In the genomic region with DNA sequence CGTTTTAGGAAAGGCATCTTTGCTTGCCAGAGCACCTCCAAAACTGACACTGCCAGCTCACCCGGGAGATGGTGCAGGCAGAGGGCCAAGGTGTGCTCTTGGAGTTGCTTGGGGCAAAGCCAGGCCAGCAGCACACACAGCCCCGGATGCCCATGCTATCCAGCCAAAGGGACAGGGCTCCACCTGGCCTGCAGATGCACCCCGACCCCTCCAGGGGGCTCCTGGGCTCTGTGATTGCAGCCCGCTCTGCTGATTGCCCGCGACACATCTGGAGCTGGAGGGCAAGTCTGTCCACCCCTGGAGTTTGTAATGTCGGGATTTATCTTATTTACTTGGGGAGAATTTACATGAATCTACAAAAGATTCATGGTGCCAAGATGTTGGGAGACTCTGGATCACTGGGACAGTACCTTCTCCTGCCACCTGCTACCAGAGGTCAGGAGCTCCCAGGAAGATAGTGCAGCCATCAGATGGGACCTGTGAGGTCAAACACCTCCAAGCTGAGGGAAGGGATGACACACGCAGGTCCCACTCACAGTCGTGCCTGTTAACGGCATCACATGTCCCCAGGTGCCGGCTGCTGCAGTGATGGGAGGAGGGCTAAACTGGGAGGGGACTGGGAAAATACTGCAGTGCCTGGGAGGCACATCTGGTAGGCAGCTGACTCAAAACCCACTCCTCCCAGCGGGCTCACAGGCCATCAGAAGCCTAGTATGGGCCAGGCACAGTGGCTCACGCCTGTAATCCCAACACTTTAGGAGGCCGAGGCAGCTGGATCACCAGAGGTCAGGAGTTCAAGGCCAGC, we compare ENCODE assay signal across 9 cellular contexts. TPM values are rescaled to one million over a fixed set of nuclear protein-coding genes. Genes with fewer than 3 reads are reported as not detected.
DNase-seq lines count a peak whose midpoint lies in the region; ATAC-seq and TF ChIP-seq lines count a peak whose summit lies in the region.
"Had no signal": no experiment of that assay in that cellular context is flagged by ENCODE, and none has a peak within 500 bp of the region (broad histone marks: within the 10 kb centered on the region; RNA-seq: fewer than 3 reads in every experiment).

No MANE protein-coding gene starts in this region.

- DNase-seq in CD4-positive, alpha-beta T cell = peak in 9 of 10 experiments; percentile 32 to 56 (median 39)
- DNase-seq in HFF-Myc (ENCODE audit: extremely low read depth, low read depth) (no peak), UCSD-AML1 (lab: John Stamatoyannopoulos, UW; ENCODE audit: unreplicated experiment) (peak; percentile 47), endodermal cell (peak; percentile 96), mesenteric fat pad (ENCODE audit: low spot score) (no peak), NCI-H345 (lab: John Stamatoyannopoulos, UW) (no peak)

- H3K36me3 ChIP-seq in endodermal cell (ENCODE audit: control insufficient read depth, insufficient read depth, low read length) (no peaks in the 10 kb centered on the region), neural cell (ENCODE audit: insufficient read depth, low read length) (no peaks in the 10 kb centered on the region)

- H4K20me1 ChIP-seq in neural cell (ENCODE audit: insufficient read depth) = no peaks in the 10 kb centered on the region

- no peak overlapping the region for H3K27ac ChIP-seq in CD4-positive, alpha-beta T cell (ENCODE audit: low read depth, low read length)
- H3K27ac ChIP-seq in endodermal cell (ENCODE audit: low read depth, low read length) = no peak overlapping the region
- no peak overlapping the region for H3K27ac ChIP-seq in neural cell (ENCODE audit: low read length)

- no peaks in the 10 kb centered on the region for H3K9me3 ChIP-seq in CD4-positive, alpha-beta T cell (ENCODE audit: control insufficient read depth, low read length)
- H3K9me3 ChIP-seq in endodermal cell (ENCODE audit: control insufficient read depth, low read length) (no peaks in the 10 kb centered on the region), neural cell (ENCODE audit: low read length) (no peaks in the 10 kb centered on the region)

- H3K9me3 Mint-ChIP-seq in CD4-positive, alpha-beta T cell = no peaks in the 10 kb centered on the region
- H3K9me3 Mint-ChIP-seq in endodermal cell = no peaks in the 10 kb centered on the region

- H3K4me3 ChIP-seq in HFF-Myc (replicated peaks; ENCODE audit: low read depth, low read length) (no peak overlapping the region), endodermal cell (ENCODE audit: low read length) (no peak overlapping the region), neural cell (ENCODE audit: low read length) (no peak overlapping the region)

- H3K9ac ChIP-seq in endodermal cell (ENCODE audit: extremely low read depth, low read length, poor library complexity, severe bottlenecking) (no peak overlapping the region), neural cell (ENCODE audit: low read length) (no peak overlapping the region)

- H3K27me3 ChIP-seq in CD4-positive, alpha-beta T cell (ENCODE audit: control insufficient read depth, insufficient read depth, low read length) = no peaks in the 10 kb centered on the region
- H3K27me3 ChIP-seq in endodermal cell (ENCODE audit: control insufficient read depth, insufficient read depth, low read length, poor library complexity, severe bottlenecking) (no peaks in the 10 kb centered on the region), neural cell (ENCODE audit: insufficient read depth, low read depth, low read length) (no peaks in the 10 kb centered on the region)

- H2AFZ ChIP-seq in neural cell (ENCODE audit: low read depth, low read length) = no peak overlapping the region

- no peak for TF ChIP-seq EP300 in neural cell (conservative IDR thresholded peaks at IDR 0.05; ENCODE audit: poor library complexity, severe bottlenecking)

- H3K4me3 Mint-ChIP-seq in CD4-positive, alpha-beta T cell = no peak overlapping the region
- no peak overlapping the region for H3K4me3 Mint-ChIP-seq in endodermal cell

- ATAC-seq in CD4-positive, alpha-beta T cell (ENCODE audit: poor library complexity) = peak; percentile 73
- ATAC-seq in HG02642 (IDR thresholded peaks at IDR 0.05; ENCODE audit: poor library complexity, unreplicated experiment) = no peak

- H3K36me3 Mint-ChIP-seq in CD4-positive, alpha-beta T cell (ENCODE audit: low read depth) = peaks cover 47% of the 10 kb centered on the region
- no peaks in the 10 kb centered on the region for H3K36me3 Mint-ChIP-seq in endodermal cell (ENCODE audit: low read depth)

- CTCF ChIA-PET in CD4-positive, alpha-beta T cell (lab: Charles Lee) = interaction anchor here (0.6 to 2.0 kb wide), 4 partner anchors 19 to 184 kb away, joined by 3 to 9 read pairs (median 6); a partner anchor contains a TSS

- TF ChIP-seq RAD21 in neural cell (conservative IDR thresholded peaks at IDR 0.05) = peak; percentile 58

- no peak overlapping the region for H3K27ac Mint-ChIP-seq in CD4-positive, alpha-beta T cell
- no peak overlapping the region for H3K27ac Mint-ChIP-seq in endodermal cell

- TF ChIP-seq CTCF in CD4-positive, alpha-beta T cell (IDR thresholded peaks at IDR 0.05) = peak; percentile 34
- TF ChIP-seq CTCF in HFF-Myc (IDR thresholded peaks at IDR 0.05; ENCODE audit: low read depth, low read length, missing control alignments) (peak; percentile 78), endodermal cell (conservative IDR thresholded peaks at IDR 0.05) (peak; percentile 95), neural cell (IDR thresholded peaks at IDR 0.05; ENCODE audit: poor library complexity, severe bottlenecking) (peak; percentile 55)

- H3K27me3 Mint-ChIP-seq in CD4-positive, alpha-beta T cell = no peaks in the 10 kb centered on the region
- H3K27me3 Mint-ChIP-seq in endodermal cell (ENCODE audit: insufficient read depth) = no peaks in the 10 kb centered on the region

- no peak overlapping the region for H3K4me2 ChIP-seq in neural cell (ENCODE audit: low read length)

- no peaks in the 10 kb centered on the region for H3F3A ChIP-seq in neural cell (ENCODE audit: insufficient read depth, low read length, poor library complexity, severe bottlenecking)

- no peaks in the 10 kb centered on the region for H3K79me2 ChIP-seq in neural cell (replicated peaks; ENCODE audit: insufficient read depth, low read length)

- no peaks in the 10 kb centered on the region for H3K9me2 ChIP-seq in neural cell (ENCODE audit: insufficient read depth, low read length)

- H3K4me1 Mint-ChIP-seq in CD4-positive, alpha-beta T cell (ENCODE audit: low read depth) = peaks cover 5% of the 10 kb centered on the region
- H3K4me1 Mint-ChIP-seq in endodermal cell = peaks cover 20% of the 10 kb centered on the region

- H3K4me1 ChIP-seq in endodermal cell (ENCODE audit: control insufficient read depth, insufficient read depth, low read length) = peaks cover 5% of the 10 kb centered on the region

- WGBS in endodermal cell (ENCODE audit: insufficient coverage in 1 of 2, insufficient read length in 1 of 2), 2 experiments = 51 to 55% methylated on average over 8 to 15 of the region's 15 CpGs

- POLR2A ChIA-PET in CD4-positive, alpha-beta T cell (lab: Charles Lee) = interaction anchor here (1.0 to 2.0 kb wide), 4 partner anchors 8 to 184 kb away, joined by 3 to 10 read pairs (median 4); a partner anchor contains a TSS

- intact Hi-C loops in CD4-positive, alpha-beta T cell (cut with DNase I, micrococcal nuclease) = no loop called here

TF ChIP-seq in neural cell, 6 proteins besides CTCF, POLR2A, EP300 and RAD21:
- TF ChIP-seq SMC3 (conservative IDR thresholded peaks at IDR 0.05; ENCODE audit: poor library complexity) (peak; percentile 57), MXI1 (conservative IDR thresholded peaks at IDR 0.05; ENCODE audit: poor library complexity, severe bottlenecking) (no peak)

RNA-seq across cellular contexts. Expression of a gene that starts 17.2 kb away (rescaled TPM):
- total RNA-seq in CD4-positive, alpha-beta T cell = 10 to 100 TPM; 48.6 to 49.1 TPM
- total RNA-seq in endodermal cell (10 to 100 TPM; 14.2 to 22.0 TPM), mesenteric fat pad (30.8 TPM)
- 6.0 TPM for polyA plus RNA-seq in endodermal cell (2013, experiment 1 of 2)
- 5.8 TPM for polyA plus RNA-seq in endodermal cell (2013, experiment 2 of 2)
- polyA plus RNA-seq in neural cell = 4.4 and 6.1 TPM in 2 replicates
- polyA minus RNA-seq in neural cell = 7.8 and 13.9 TPM in 2 replicates

RNA-seq across cellular contexts. Expression of a gene that starts 38.2 kb away (rescaled TPM):
- under 1 TPM; 0.67 to 0.85 TPM for total RNA-seq in CD4-positive, alpha-beta T cell
- total RNA-seq in endodermal cell (not detected), mesenteric fat pad (not detected)
- 0.32 TPM for polyA plus RNA-seq in endodermal cell (2013, experiment 1 of 2)
- polyA plus RNA-seq in endodermal cell (2013, experiment 2 of 2) = 0.62 TPM
- polyA plus RNA-seq in neural cell = not detected in 2 replicates
- not detected in 2 replicates for polyA minus RNA-seq in neural cell
- total RNA-seq: urinary bladder had no signal

RNA-seq across cellular contexts. Expression of a gene that starts 58.2 kb away (rescaled TPM):
- 10 to 100 TPM; 18.8 to 20.6 TPM for total RNA-seq in CD4-positive, alpha-beta T cell
- total RNA-seq in endodermal cell = 10 to 100 TPM in 1 of 2 donors, 1 to 10 TPM in 1; 8.7 to 19.7 TPM
- 5.9 TPM for polyA plus RNA-seq in endodermal cell (2013, experiment 1 of 2)
- polyA plus RNA-seq in endodermal cell (2013, experiment 2 of 2) = 9.5 TPM
- not detected in 2 replicates for polyA plus RNA-seq in neural cell
- polyA minus RNA-seq in neural cell = not detected in 2 replicates
- 6.4 TPM for total RNA-seq in mesenteric fat pad

Comparison
In these comparisons a context has a peak if more than half of its experiments do, and no peak if none do; other contexts are left out.
1. DNase-seq: peak in CD4-positive, alpha-beta T cell (9 of 10), UCSD-AML1 (single experiment) and endodermal cell (single experiment); none in HFF-Myc (single experiment), mesenteric fat pad (single experiment) and NCI-H345 (single experiment).
2. CTCF ChIP-seq: peak in every context shown above with its lines; median percentile 95 in endodermal cell; 78 in HFF-Myc; 55 in neural cell; 34 in CD4-positive, alpha-beta T cell.